Comparison of ENCODE assay signal across 9 cellular contexts in the genomic region with DNA sequence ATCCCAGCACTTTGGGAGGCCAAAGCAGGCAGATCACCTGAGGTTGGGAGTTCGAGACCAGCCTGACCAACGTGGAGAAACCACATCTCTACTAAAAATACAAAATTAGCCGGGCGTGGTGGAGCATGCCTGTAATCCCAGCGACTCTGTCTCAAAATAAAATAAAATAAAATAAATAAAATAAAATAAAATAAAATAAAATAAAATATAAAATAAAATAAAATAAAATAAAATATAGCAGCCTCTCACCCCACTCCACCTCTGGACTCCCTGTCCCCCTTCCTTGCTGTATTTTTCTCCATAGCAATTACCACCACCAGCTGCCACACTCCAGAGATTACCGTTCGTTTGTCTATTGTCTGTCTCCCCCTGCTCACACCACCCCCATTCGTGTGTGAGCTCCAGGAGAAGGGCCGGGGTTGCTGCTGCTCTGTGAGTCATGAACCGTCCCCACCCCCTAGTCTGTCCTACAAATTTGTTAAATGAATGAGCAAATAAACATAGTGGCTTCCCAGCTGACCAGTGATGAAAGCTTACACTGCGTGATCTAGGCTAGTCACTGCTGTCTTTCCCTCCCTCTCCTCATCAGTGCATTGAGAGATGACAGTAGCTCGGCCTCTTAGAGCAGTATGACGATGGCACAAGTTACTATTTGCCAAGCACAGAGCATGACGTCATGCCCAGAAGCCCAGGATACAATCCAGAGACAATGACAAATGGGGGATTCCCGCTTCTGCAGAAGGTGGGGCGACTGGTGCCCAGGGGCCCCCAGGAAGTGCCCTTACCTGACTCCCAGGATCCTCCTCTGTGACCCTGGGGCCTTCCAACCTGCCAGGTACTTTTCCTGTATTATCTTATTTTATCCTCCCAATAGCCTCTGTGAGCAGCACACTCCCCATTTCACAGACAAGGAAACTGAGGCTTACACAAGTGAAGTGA. TPM values are rescaled to one million over a fixed set of nuclear protein-coding genes. Genes with fewer than 3 reads are reported as not detected.
DNase-seq lines count a peak whose midpoint lies in the region; ATAC-seq, FAIRE-seq and TF ChIP-seq lines count a peak whose summit lies in the region.
"Had no signal": no experiment of that assay in that cellular context is flagged by ENCODE, and none has a peak within 500 bp of the region (broad histone marks: within the 10 kb centered on the region; RNA-seq: fewer than 3 reads in every experiment).

No MANE protein-coding gene starts in this region.

- H3K36me3 ChIP-seq in H7 (replicated peaks; ENCODE audit: control insufficient read depth, insufficient read depth, low read length): no peaks in the 10 kb centered on the region

- CTCF ChIA-PET in AG04450 (lab: Charles Lee): interaction anchor here (1.2 to 1.5 kb wide), 5 partner anchors 9 to 85 kb away, joined by 4 to 13 read pairs (median 5); no protein-coding TSS in a partner anchor

- FAIRE-seq in RCC 7860 (lab: Jason Lieb, UNC): peak; percentile 91

- POLR2A ChIA-PET in AG04450 (lab: Yijun Ruan, JAX): interaction anchor here (0.5 to 2.4 kb wide), 11 partner anchors 8 to 270 kb away, joined by 3 to 17 read pairs (median 6); partner anchors contain the start of gene EPHA2

- H3K9me3 ChIP-seq in AG04450 (ENCODE audit: control insufficient read depth, insufficient read depth, low read length): no peaks in the 10 kb centered on the region; the same call in 1 of the 2 replicates

- no peak overlapping the region for H3K4me3 Mint-ChIP-seq in stimulated activated naive CD8-positive, alpha-beta T cell treated with anti-CD3 and anti-CD28 coated beads, Interleukin-15, Interleukin-2, amounts not matched to agents 100 ng/mL and 50 ng/mL, for 24 hours
- H3K4me3 Mint-ChIP-seq: activated naive CD8-positive, alpha-beta T cell treated with anti-CD3 and anti-CD28 coated beads, Interleukin-2, amount 10 ng/mL, durations not matched to agents 7 days and 5 days had no signal

- H3K27me3 ChIP-seq in AG04450 (ENCODE audit: control insufficient read depth, insufficient read depth, low read length) (no peaks in the 10 kb centered on the region), H7 (ENCODE audit: control insufficient read depth, insufficient read depth, low read length) (no peaks in the 10 kb centered on the region)

- peak; percentile 91 for DNase-seq in AG04450 (ENCODE audit: low read depth, low spot score)
- peak; percentile 51 for DNase-seq in H7
- peak; percentile 98 for DNase-seq in RCC 7860 (ENCODE audit: low spot score)
- DNase-seq in fibroblast of mammary gland (ENCODE audit: low read depth): peak; percentile 99
- no peak for DNase-seq in effector CD4-positive, alpha-beta T cell
- DNase-seq: activated naive CD8-positive, alpha-beta T cell treated with anti-CD3 and anti-CD28 coated beads, Interleukin-2, amount 10 ng/mL, durations not matched to agents 7 days and 5 days had no signal

- peak overlapping the region; percentile 21 for H3K27ac Mint-ChIP-seq in stimulated activated naive CD8-positive, alpha-beta T cell treated with anti-CD3 and anti-CD28 coated beads, Interleukin-15, Interleukin-2, amounts not matched to agents 100 ng/mL and 50 ng/mL, for 24 hours
- H3K27ac Mint-ChIP-seq: activated naive CD8-positive, alpha-beta T cell treated with anti-CD3 and anti-CD28 coated beads, Interleukin-2, amount 10 ng/mL, durations not matched to agents 7 days and 5 days had no signal

- no peaks in the 10 kb centered on the region for H3K9me3 Mint-ChIP-seq in stimulated activated naive CD8-positive, alpha-beta T cell treated with anti-CD3 and anti-CD28 coated beads, Interleukin-15, Interleukin-2, amounts not matched to agents 100 ng/mL and 50 ng/mL, for 24 hours
- H3K9me3 Mint-ChIP-seq: activated naive CD8-positive, alpha-beta T cell treated with anti-CD3 and anti-CD28 coated beads, Interleukin-2, amount 10 ng/mL, durations not matched to agents 7 days and 5 days had no signal

- ATAC-seq in GM18520 (IDR thresholded peaks at IDR 0.05; ENCODE audit: unreplicated experiment) (no peak), HG02642 (IDR thresholded peaks at IDR 0.05; ENCODE audit: poor library complexity, unreplicated experiment) (no peak)

- no peaks in the 10 kb centered on the region for H3K36me3 Mint-ChIP-seq in stimulated activated naive CD8-positive, alpha-beta T cell treated with anti-CD3 and anti-CD28 coated beads, Interleukin-15, Interleukin-2, amounts not matched to agents 100 ng/mL and 50 ng/mL, for 24 hours (ENCODE audit: low read depth)
- H3K36me3 Mint-ChIP-seq: activated naive CD8-positive, alpha-beta T cell treated with anti-CD3 and anti-CD28 coated beads, Interleukin-2, amount 10 ng/mL, durations not matched to agents 7 days and 5 days had no signal

- TF ChIP-seq CTCF in AG04450 (IDR thresholded peaks at IDR 0.05; ENCODE audit: low read depth, low read length) (no peak), fibroblast of mammary gland (conservative IDR thresholded peaks at IDR 0.05; ENCODE audit: control insufficient read depth, insufficient read depth, low read depth, low read length) (no peak)

- H3K27ac ChIP-seq in AG04450 (ENCODE audit: low read depth, low read length): peak overlapping the region; percentile 71

- peaks cover 50% of the 10 kb centered on the region for H3K4me1 Mint-ChIP-seq in stimulated activated naive CD8-positive, alpha-beta T cell treated with anti-CD3 and anti-CD28 coated beads, Interleukin-15, Interleukin-2, amounts not matched to agents 100 ng/mL and 50 ng/mL, for 24 hours (ENCODE audit: low read depth)

- peaks cover 4% of the 10 kb centered on the region for H3K27me3 Mint-ChIP-seq in stimulated activated naive CD8-positive, alpha-beta T cell treated with anti-CD3 and anti-CD28 coated beads, Interleukin-15, Interleukin-2, amounts not matched to agents 100 ng/mL and 50 ng/mL, for 24 hours

- H3K4me3 ChIP-seq in AG04450 (ENCODE audit: low read depth, low read length) (no peak overlapping the region), H7 (ENCODE audit: insufficient read depth, low read depth, low read length) (no peak overlapping the region), fibroblast of mammary gland (ENCODE audit: control insufficient read depth, low read depth, low read length) (no peak overlapping the region)

RNA-seq across cellular contexts. Expression of gene EPHA2, which starts 8.3 kb away (rescaled TPM):
- polyA plus RNA-seq in AG04450 (2011; rRNA removed): 19.1 and 26.0 TPM in 2 replicates
- 40.4 and 54.9 TPM in 2 replicates for polyA minus RNA-seq in AG04450 (2011; rRNA and poly(A)+ RNA removed)
- total RNA-seq in H7 (2014; rRNA removed; shearing (Covaris generic)): 43.3 and 63.5 TPM in 2 replicates
- total RNA-seq: activated naive CD8-positive, alpha-beta T cell treated with anti-CD3 and anti-CD28 coated beads, Interleukin-2, amount 10 ng/mL, durations not matched to agents 7 days and 5 days had no signal

RNA-seq across cellular contexts. Expression of gene ARHGEF19, which starts 48.3 kb away (rescaled TPM):
- 6.7 and 9.5 TPM in 2 replicates for polyA plus RNA-seq in AG04450 (2011; rRNA removed)
- polyA minus RNA-seq in AG04450 (2011; rRNA and poly(A)+ RNA removed): 4.5 and 4.6 TPM in 2 replicates
- total RNA-seq in H7 (2014; rRNA removed; shearing (Covaris generic)): 16.2 and 21.0 TPM in 2 replicates
